ENCODE assay signal across 23 cellular contexts in the genomic region with DNA sequence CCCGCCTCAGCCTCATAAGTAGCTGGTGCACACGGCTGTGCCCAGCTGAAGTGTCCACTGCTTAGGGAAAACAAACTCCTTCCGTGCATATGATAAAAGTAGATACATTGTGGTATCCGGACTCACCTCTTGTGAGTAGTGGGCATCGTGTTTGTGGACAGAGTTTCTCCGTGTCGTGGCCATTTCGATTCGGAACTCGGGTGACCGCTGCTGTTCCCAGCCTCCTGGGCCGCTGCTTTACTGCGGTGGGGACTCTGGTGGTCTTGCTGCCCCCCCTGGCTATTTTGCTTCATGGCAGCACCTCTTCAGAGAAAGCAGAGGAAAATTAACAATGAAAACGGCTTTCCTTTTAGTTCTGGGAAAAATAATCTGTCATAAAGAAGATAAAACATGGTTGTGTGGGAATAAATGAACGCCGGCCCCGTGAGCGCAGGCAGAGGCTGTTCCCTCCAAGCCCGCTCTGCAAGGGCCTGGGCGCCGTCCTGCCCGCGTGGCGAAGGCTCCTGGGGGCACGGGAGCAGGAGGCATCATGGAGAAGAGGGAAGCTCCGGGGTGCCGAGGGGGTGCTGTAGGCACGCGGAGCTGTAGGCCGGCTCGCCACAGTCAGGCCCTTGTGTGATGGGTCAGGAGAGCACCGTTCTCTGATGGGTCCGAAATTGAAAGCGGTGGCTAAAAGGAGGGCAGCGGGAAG.
DNase-seq lines count a peak whose midpoint lies in the region; ATAC-seq, FAIRE-seq and TF ChIP-seq lines count a peak whose summit lies in the region.
"Had no signal": no experiment of that assay in that cellular context is flagged by ENCODE, and none has a peak within 500 bp of the region (broad histone marks: within the 10 kb centered on the region; RNA-seq: fewer than 3 reads in every experiment).

No MANE protein-coding gene starts in this region.

- H4K8ac ChIP-seq in H1 (ENCODE audit: extremely low read depth, insufficient read depth, low read length), result no peak overlapping the region; the same call in 1 of the 2 replicates
- no peak overlapping the region for H4K8ac ChIP-seq in neuronal stem cell (ENCODE audit: low read depth, low read length)

- no peak overlapping the region for H4K91ac ChIP-seq in H1 (replicated peaks; ENCODE audit: insufficient read length, low read length)
- no peak overlapping the region for H4K91ac ChIP-seq in neuronal stem cell (ENCODE audit: low read depth, low read length, poor library complexity)

- 92 to 95% methylated on average over 35 of the region's 35 CpGs for WGBS in heart right ventricle, 2 donors
- 95% methylated on average over 31 of the region's 35 CpGs; no CpG with 5 or more reads in 1 of the 2 experiments for WGBS in H1 (ENCODE audit: extremely low coverage in 1 of 2, insufficient coverage in 1 of 2, insufficient read length in 1 of 2, insufficient replicate concordance in 2 of 2, low coverage in 1 of 2, low lambda C conversion rate in 2 of 2, missing lambda C conversion rate in 1 of 2), 2 experiments
- WGBS in neuronal stem cell (ENCODE audit: extremely low coverage in 2 of 2, insufficient read length in 2 of 2, insufficient replicate concordance in 1 of 2), 2 donors, result no CpG with 5 or more reads among the region's 35 CpGs

- H2BK120ac ChIP-seq in H1 (replicated peaks; ENCODE audit: low read depth, low read length) (no peak overlapping the region), neuronal stem cell (ENCODE audit: low read depth, low read length) (no peak overlapping the region)

- H2BK15ac ChIP-seq in H1 (ENCODE audit: low read length), result no peak overlapping the region
- no peak overlapping the region for H2BK15ac ChIP-seq in neuronal stem cell (ENCODE audit: low read length)

- no peak for TF ChIP-seq RAD21 in H1 (IDR thresholded peaks at IDR 0.05 in 1 of 2, conservative IDR thresholded peaks at IDR 0.05 in 1 of 2; ENCODE audit: low read depth in 2 of 2, low read length in 2 of 2)

- no peak for TF ChIP-seq CTCF in heart right ventricle (IDR thresholded peaks at IDR 0.05)
- no peak for TF ChIP-seq CTCF in H1 (IDR thresholded peaks at IDR 0.05; ENCODE audit: control extremely low read depth in 1 of 3, insufficient read depth in 1 of 3, low read depth in 1 of 3, low read length in 3 of 3)
- TF ChIP-seq CTCF in vagina (IDR thresholded peaks at IDR 0.05), result no peak

- H3K4ac ChIP-seq in H1 (replicated peaks; ENCODE audit: insufficient read length, low read depth, low read length) (no peak overlapping the region), neuronal stem cell (ENCODE audit: low read length) (no peak overlapping the region)

- H3K79me2 ChIP-seq in H1 (ENCODE audit: control insufficient read depth in 1 of 2, insufficient read depth in 2 of 2, low read length in 2 of 2), result no peaks in the 10 kb centered on the region

- no peaks in the 10 kb centered on the region for H3K27me3 ChIP-seq in heart right ventricle
- H3K27me3 ChIP-seq in H1 (replicated peaks in 1 of 4; ENCODE audit: control insufficient read depth in 3 of 4, extremely low read depth in 1 of 4, insufficient read depth in 3 of 4, low read length in 3 of 4), result no peaks in the 10 kb centered on the region
- no peaks in the 10 kb centered on the region for H3K27me3 ChIP-seq in neuronal stem cell (ENCODE audit: control insufficient read depth in 3 of 3, insufficient read depth in 3 of 3, low read depth in 1 of 3, low read length in 3 of 3)
- no peaks in the 10 kb centered on the region for H3K27me3 ChIP-seq in vagina
- H3K27me3 ChIP-seq: BLaER1 had no signal

- H4K5ac ChIP-seq in H1 (ENCODE audit: insufficient read length, low read depth, low read length), result no peak overlapping the region

- H3K4me2 ChIP-seq in H1 (ENCODE audit: insufficient read depth in 1 of 2, low read depth in 2 of 2, low read length in 2 of 2) (no peak overlapping the region), neuronal stem cell (ENCODE audit: insufficient read depth, low read length, poor library complexity, severe bottlenecking) (no peak overlapping the region)
- H3K4me2 ChIP-seq: BLaER1 had no signal

- POLR2A ChIA-PET in H1 (lab: Charles Lee; ENCODE audit: partially characterized antibody), result no interaction called here

- H3K14ac ChIP-seq in H1 (ENCODE audit: insufficient read length) (no peak overlapping the region), neuronal stem cell (ENCODE audit: low read length) (peak overlapping the region; percentile 66)

- no peak for FAIRE-seq in H1 (lab: Jason Lieb, UNC)

- H3K23me2 ChIP-seq in H1 (ENCODE audit: low read depth, low read length), result no peaks in the 10 kb centered on the region

- H3K23ac ChIP-seq in H1 (ENCODE audit: insufficient read length) (no peak overlapping the region), neuronal stem cell (ENCODE audit: low read depth, low read length, poor library complexity) (no peak overlapping the region)

- TF ChIP-seq POLR2A in H1 (IDR thresholded peaks at IDR 0.05; ENCODE audit: control extremely low read depth in 1 of 2, low read depth in 2 of 2, low read length in 2 of 2), result no peak
- TF ChIP-seq POLR2A in vagina (IDR thresholded peaks at IDR 0.05), result no peak

- no peak overlapping the region for H2BK12ac ChIP-seq in H1 (ENCODE audit: low read depth, low read length)
- no peak overlapping the region for H2BK12ac ChIP-seq in neuronal stem cell (ENCODE audit: low read length)

- no peaks in the 10 kb centered on the region for H3K4me1 ChIP-seq in heart right ventricle
- no peaks in the 10 kb centered on the region for H3K4me1 ChIP-seq in H1 (replicated peaks in 1 of 4; ENCODE audit: control insufficient read depth in 3 of 4, insufficient read depth in 4 of 4, low read length in 3 of 4)
- H3K4me1 ChIP-seq in neuronal stem cell (ENCODE audit: control insufficient read depth in 2 of 2, insufficient read depth in 1 of 2, low read depth in 1 of 2, low read length in 2 of 2), result no peaks in the 10 kb centered on the region
- no peaks in the 10 kb centered on the region for H3K4me1 ChIP-seq in vagina
- H3K4me1 ChIP-seq: BLaER1 had no signal

- H2AK5ac ChIP-seq in H1 (ENCODE audit: low read depth, low read length) (no peak overlapping the region), neuronal stem cell (ENCODE audit: low read depth, low read length) (no peak overlapping the region)

- H3K9me3 ChIP-seq in heart right ventricle (no peaks in the 10 kb centered on the region), H1 (ENCODE audit: insufficient read depth in 2 of 2, low read depth in 1 of 2, low read length in 1 of 2) (no peaks in the 10 kb centered on the region), neuronal stem cell (replicated peaks in 1 of 2; ENCODE audit: control insufficient read depth in 2 of 2, insufficient read depth in 1 of 2, low read depth in 1 of 2, low read length in 2 of 2) (no peaks in the 10 kb centered on the region), vagina (no peaks in the 10 kb centered on the region)
- H3K9me3 ChIP-seq: BLaER1 had no signal

- H3K56ac ChIP-seq in H1 (replicated peaks; ENCODE audit: insufficient read length, low read depth, low read length), result no peak overlapping the region

- TF ChIP-seq EP300 in H1 (IDR thresholded peaks at IDR 0.05; ENCODE audit: borderline replicate concordance in 1 of 2, low read depth in 2 of 2, low read length in 2 of 2), result no peak

- H3K9ac ChIP-seq in H1 (replicated peaks in 1 of 4; ENCODE audit: extremely low read depth in 1 of 4, low read depth in 3 of 4, low read length in 3 of 4) (no peak overlapping the region), neuronal stem cell (ENCODE audit: low read depth, low read length, poor library complexity) (no peak overlapping the region)
- H3K9ac ChIP-seq: BLaER1 had no signal

- intact Hi-C loops in cardiac septum (cut with DNase I), result no loop called here
- intact Hi-C loops in heart right ventricle (cut with DNase I), result no loop called here
- intact Hi-C loops in vagina (cut with DNase I), result no loop called here

- H2AFZ ChIP-seq in H1 (ENCODE audit: low read length) (no peak overlapping the region), neuronal stem cell (ENCODE audit: low read length) (no peak overlapping the region)

- H3K4me3 ChIP-seq in heart right ventricle, result no peak overlapping the region
- no peak overlapping the region for H3K4me3 ChIP-seq in H1 (ENCODE audit: extremely low read depth in 1 of 4, insufficient read depth in 2 of 4, low read depth in 3 of 4, low read length in 4 of 4)
- H3K4me3 ChIP-seq in neuronal stem cell (ENCODE audit: low read length in 2 of 2), result no peak overlapping the region
- no peak overlapping the region for H3K4me3 ChIP-seq in vagina
- H3K4me3 ChIP-seq: BLaER1 had no signal

- H3K36me3 ChIP-seq in heart right ventricle, result peaks cover 0 to 3% (median 0%) of the 10 kb centered on the region in 9 donors
- H3K36me3 ChIP-seq in H1 (ENCODE audit: control insufficient read depth in 2 of 4, insufficient read depth in 4 of 4, low read length in 3 of 4), result no peaks in the 10 kb centered on the region; a peak in 1 of 8 replicates
- no peaks in the 10 kb centered on the region for H3K36me3 ChIP-seq in neuronal stem cell (replicated peaks in 1 of 2; ENCODE audit: control insufficient read depth in 2 of 2, insufficient read depth in 2 of 2, low read length in 2 of 2)
- no peaks in the 10 kb centered on the region for H3K36me3 ChIP-seq in vagina

- no peaks in the 10 kb centered on the region for H3K79me1 ChIP-seq in H1 (ENCODE audit: low read depth, low read length)
- H3K79me1 ChIP-seq in neuronal stem cell (ENCODE audit: low read depth, low read length), result no peaks in the 10 kb centered on the region

- CTCF ChIA-PET in H1 (lab: Charles Lee; ENCODE audit: partially characterized antibody), result no interaction called here

- H3K18ac ChIP-seq in H1 (ENCODE audit: extremely low read depth, low read length) (no peak overlapping the region), neuronal stem cell (ENCODE audit: low read length) (peak overlapping the region; percentile 82)

- H3K27ac ChIP-seq in heart right ventricle, result no peak overlapping the region
- H3K27ac ChIP-seq in H1 (ENCODE audit: low read depth, low read length), result no peak overlapping the region
- no peak overlapping the region for H3K27ac ChIP-seq in neuronal stem cell (replicated peaks; ENCODE audit: low read length)
- H3K27ac ChIP-seq in vagina, result no peak overlapping the region
- H3K27ac ChIP-seq: BLaER1 had no signal

- H2BK20ac ChIP-seq in H1 (ENCODE audit: low read length), result no peak overlapping the region

- H2BK5ac ChIP-seq in H1 (ENCODE audit: low read depth, low read length) (peak overlapping the region; percentile 66; the same call in 1 of the 2 replicates), neuronal stem cell (ENCODE audit: low read length) (no peak overlapping the region)

- peaks cover 0 to 2% of the 10 kb centered on the region in 2 experiments for H4K20me1 ChIP-seq in H1 (replicated peaks in 1 of 2; ENCODE audit: control insufficient read depth in 1 of 2, insufficient read depth in 2 of 2, low read length in 2 of 2)
- H4K20me1 ChIP-seq: BLaER1 had no signal

- ATAC-seq in heart right ventricle, result no peak
- no peak for ATAC-seq in HG03045 (IDR thresholded peaks at IDR 0.05; ENCODE audit: unreplicated experiment)
- ATAC-seq in GM21619 (IDR thresholded peaks at IDR 0.05; ENCODE audit: unreplicated experiment), result no peak
- ATAC-seq: PC-3 had no signal

- DNase-seq in cardiac septum (ENCODE audit: low spot score) (peak; percentile 59), heart right ventricle (no peak), H1 (ENCODE audit: low read depth in 1 of 2, low spot score in 2 of 2) (peak in 1 of 2 experiments; percentile 40), neuronal stem cell (ENCODE audit: low spot score) (no peak), vagina (ENCODE audit: extremely low spot score in 2 of 2) (peak; percentile 49 to 74), NCI-H1105 treated with DMSO at 0.1 percent for 48 hours (lab: John Stamatoyannopoulos, UW) (no peak)
- DNase-seq: CD4-positive, alpha-beta memory T cell; DMS153; GDM1; H7; Kasumi-1; MM.1S; NCI-H1105; NCI-H1694 treated with DMSO at 0.1 percent for 48 hours; NCI-H2227 treated with DMSO at 0.1 percent for 48 hours; NCI-H510A treated with DMSO at 0.1 percent for 48 hours; NCI-H774; PC-3; RPMI8226; SHP77 treated with DMSO at 0.1 percent for 48 hours had no signal

Comparison
In these comparisons a context has a peak if more than half of its experiments do, and no peak if none do; other contexts are left out.
1. DNase-seq: peak in cardiac septum (single experiment) and vagina (2 of 2); none in heart right ventricle (0 of 2), neuronal stem cell (single experiment) and NCI-H1105 treated with DMSO at 0.1 percent for 48 hours (single experiment).